ENCODE assay signal across 8 cellular contexts in genomic region chrX:150683536-150684146, GRCh38. TPM values are rescaled to one million over a fixed set of nuclear protein-coding genes. Genes with fewer than 3 reads are reported as not detected.
DNase-seq lines count a peak whose midpoint lies in the region; ATAC-seq and TF ChIP-seq lines count a peak whose summit lies in the region.

No MANE protein-coding gene starts in this region.

- H3K4me1 ChIP-seq in body of pancreas (no peaks in the 10 kb centered on the region), mucosa of descending colon (ENCODE audit: low read depth) (no peaks in the 10 kb centered on the region)

- H3K4me3 ChIP-seq in BJ (ENCODE audit: low read depth, low read length), result no peak overlapping the region
- no peak overlapping the region for H3K4me3 ChIP-seq in GM12875 (ENCODE audit: low read depth, low read length)
- no peak overlapping the region for H3K4me3 ChIP-seq in body of pancreas
- no peak overlapping the region for H3K4me3 ChIP-seq in mucosa of descending colon

- intact Hi-C loops in body of pancreas (cut with DNase I) (no loop called here), mucosa of descending colon (cut with DNase I, micrococcal nuclease) (no loop called here)

- H3K36me3 ChIP-seq in BJ (ENCODE audit: control insufficient read depth, insufficient read depth, low read length), result no peaks in the 10 kb centered on the region
- no peaks in the 10 kb centered on the region for H3K36me3 ChIP-seq in body of pancreas (replicated peaks in 1 of 2; ENCODE audit: insufficient read depth in 1 of 2, low read depth in 2 of 2)
- no peaks in the 10 kb centered on the region for H3K36me3 ChIP-seq in mucosa of descending colon (ENCODE audit: low read depth)

- H3K27me3 ChIP-seq in BJ (ENCODE audit: control insufficient read depth, insufficient read depth, low read length) (no peaks in the 10 kb centered on the region), body of pancreas (no peaks in the 10 kb centered on the region)

- POLR2A ChIA-PET in BJ (lab: Charles Lee), result no interaction called here

- H3K27ac ChIP-seq in body of pancreas, result no peak overlapping the region

- peak; percentile 55 for TF ChIP-seq CTCF in BJ (IDR thresholded peaks at IDR 0.05; ENCODE audit: insufficient read depth, low read depth, low read length)
- TF ChIP-seq CTCF in GM12875 (IDR thresholded peaks at IDR 0.05; ENCODE audit: borderline replicate concordance, insufficient read depth, low read depth, low read length), result peak; percentile 35; the same call in 1 of the 2 replicates
- peak; percentile 35 to 57 (median 47) for TF ChIP-seq CTCF in body of pancreas (IDR thresholded peaks at IDR 0.05)
- peak; percentile 12 for TF ChIP-seq CTCF in mucosa of descending colon (IDR thresholded peaks at IDR 0.05)

- no peak for ATAC-seq in body of pancreas
- ATAC-seq in mucosa of descending colon, result peak; percentile 61
- no peak for ATAC-seq in HG03196 (IDR thresholded peaks at IDR 0.05; ENCODE audit: unreplicated experiment)

- H3K9me3 ChIP-seq in body of pancreas (no peaks in the 10 kb centered on the region), mucosa of descending colon (no peaks in the 10 kb centered on the region)

- WGBS in body of pancreas, 2 donors, result 22 to 44% methylated on average over 7 of the region's 7 CpGs

- TF ChIP-seq POLR2A in body of pancreas (IDR thresholded peaks at IDR 0.05), result no peak

- DNase-seq in BJ (ENCODE audit: low read depth), result no peak
- DNase-seq in NCI-H345 (lab: John Stamatoyannopoulos, UW), result peak; percentile 8
- no peak for DNase-seq in body of pancreas
- DNase-seq in mucosa of descending colon, result peak in 1 of 3 donors; percentile 41
- DNase-seq in islet precursor cell, result no peak
- no peak for DNase-seq in activated naive CD4-positive, alpha-beta T cell (lab: John Stamatoyannopoulos, UW)

- CTCF ChIA-PET in BJ (lab: Yijun Ruan, JAX), result interaction anchor here (0.7 to 2.1 kb wide), 10 partner anchors 11 to 83 kb away, joined by 3 to 12 read pairs (median 4); no protein-coding TSS in a partner anchor

RNA-seq across cellular contexts. Expression of gene MTMR1, which starts 9.6 kb away (rescaled TPM):
- 14.2 and 20.1 TPM in 2 replicates for polyA plus RNA-seq in BJ (2011; rRNA removed)
- 14.8 and 18.2 TPM in 2 replicates for polyA minus RNA-seq in BJ (2011; rRNA and poly(A)+ RNA removed)
- total RNA-seq in body of pancreas (1 to 10 TPM; 7.6 to 9.1 TPM), mucosa of descending colon (10 to 100 TPM; 14.4 to 20.2 (median 17.6) TPM)
